ENCODE assay signal across 11 cellular contexts in genomic region chr22:37842015-37842793, GRCh38. TPM values are rescaled to one million over a fixed set of nuclear protein-coding genes. Genes with fewer than 3 reads are reported as not detected.
DNase-seq lines count a peak whose midpoint lies in the region; ATAC-seq, FAIRE-seq and TF ChIP-seq lines count a peak whose summit lies in the region.
"Had no signal": no experiment of that assay in that cellular context is flagged by ENCODE, and none has a peak within 500 bp of the region (broad histone marks: within the 10 kb centered on the region; RNA-seq: fewer than 3 reads in every experiment).

No MANE protein-coding gene starts in this region.

- H3K27ac Mint-ChIP-seq in Caco-2 (ENCODE audit: unreplicated experiment) (no peak overlapping the region), nephron progenitor cell (no peak overlapping the region)

- no peak overlapping the region for H3K9ac ChIP-seq in MM.1S (ENCODE audit: low read length)
- no peak overlapping the region for H3K9ac ChIP-seq in K562 (ENCODE audit: insufficient read depth in 1 of 2, low read depth in 2 of 2, low read length in 2 of 2)

- no peak for TF ChIP-seq EP300 in K562 (IDR thresholded peaks at IDR 0.05; ENCODE audit: low read length)

- intact Hi-C loops in Caco-2 (cut with micrococcal nuclease; ENCODE audit: unreplicated experiment) = no loop called here
- intact Hi-C loops in K562 (cut with micrococcal nuclease) = no loop called here
- intact Hi-C loops in lower lobe of right lung (cut with DNase I) = no loop called here

- in situ Hi-C loops in K562 (cut with MboI) = no loop called here

- CTCF ChIA-PET in Caco-2 (lab: Charles Lee) = no interaction called here
- CTCF ChIA-PET in K562 (lab: Yijun Ruan, JAX; ENCODE audit: low intra/inter-chr PET ratio) = no interaction called here

- no peaks in the 10 kb centered on the region for H3K9me2 ChIP-seq in MM.1S (replicated peaks; ENCODE audit: insufficient read depth, low read length)

- no peak for TF ChIP-seq POLR2A in K562 (conservative IDR thresholded peaks at IDR 0.05)

- H3K4me3 ChIP-seq in Caco-2 (ENCODE audit: low read depth, low read length) (no peak overlapping the region), MM.1S (ENCODE audit: low read length) (no peak overlapping the region), K562 (peak overlapping the region; percentile 77; the same call in 1 of the 2 replicates), lower lobe of right lung (no peak overlapping the region)

- H3K4me1 Mint-ChIP-seq in Caco-2 (ENCODE audit: low read depth, unreplicated experiment) (no peaks in the 10 kb centered on the region), nephron progenitor cell (peaks cover 10% of the 10 kb centered on the region)

- 75% methylated on average over 9 of the region's 10 CpGs for WGBS in K562 (ENCODE audit: insufficient coverage, low coverage, missing lambda C conversion rate)

- peaks cover 12% of the 10 kb centered on the region; the same call in 1 of the 2 replicates for H3F3A ChIP-seq in MM.1S (ENCODE audit: insufficient read depth, low read length)

- no peak overlapping the region for H3K27ac ChIP-seq in MM.1S (ENCODE audit: low read length)
- 0 out of 3 replicates have a peak overlapping the region, but pooled peaks have one; percentile 28 for H3K27ac ChIP-seq in K562 (ENCODE audit: extremely low read depth, low read depth, low read length)
- H3K27ac ChIP-seq in lower lobe of right lung = no peak overlapping the region

- H3K79me2 ChIP-seq in MM.1S (ENCODE audit: low read length) (peaks cover 26% of the 10 kb centered on the region), K562 (ENCODE audit: control insufficient read depth, insufficient read depth, low read length) (peaks cover 21% of the 10 kb centered on the region)

- H3K36me3 ChIP-seq in Caco-2 (ENCODE audit: control insufficient read depth, insufficient read depth, low read length) = no peaks in the 10 kb centered on the region
- no peaks in the 10 kb centered on the region for H3K36me3 ChIP-seq in MM.1S (replicated peaks; ENCODE audit: insufficient read depth, low read length)
- H3K36me3 ChIP-seq in K562 (ENCODE audit: control insufficient read depth, insufficient read depth, low read length) = peaks cover 30% of the 10 kb centered on the region; the same call in 2 of the 3 replicates
- peaks cover 30% of the 10 kb centered on the region for H3K36me3 ChIP-seq in lower lobe of right lung

- H3K9me3 Mint-ChIP-seq in Caco-2 (ENCODE audit: unreplicated experiment) (no peaks in the 10 kb centered on the region), nephron progenitor cell (peaks cover 21% of the 10 kb centered on the region)

- no peaks in the 10 kb centered on the region for H3K9me1 ChIP-seq in K562 (ENCODE audit: control insufficient read depth, insufficient read depth, low read length)

- no peak for TF ChIP-seq RAD21 in K562 (CRISPR knock-in tag; conservative IDR thresholded peaks at IDR 0.05 in 1 of 2, IDR thresholded peaks at IDR 0.05 in 1 of 2)

- no peaks in the 10 kb centered on the region for H4K20me1 ChIP-seq in MM.1S (ENCODE audit: insufficient read depth, low read length)
- H4K20me1 ChIP-seq in K562 (replicated peaks; ENCODE audit: control insufficient read depth, insufficient read depth, low read length) = no peaks in the 10 kb centered on the region

- POLR2A ChIA-PET in Caco-2 (lab: Charles Lee) (no interaction called here), K562 (lab: Yijun Ruan, JAX) (interaction anchor here (0.6 kb wide), 1 partner anchor 136 kb away, joined by 3 read pairs; no protein-coding TSS in a partner anchor)

- DNase-seq in Caco-2 (no peak), MM.1S (no peak), K562 (ENCODE audit: extremely low read depth in 1 of 4, low spot score in 3 of 4) (peak in 1 of 4 experiments; percentile 16), nephron progenitor cell (no peak), COLO668 (lab: John Stamatoyannopoulos, UW; ENCODE audit: unreplicated experiment) (no peak), lower lobe of right lung (no peak)
- DNase-seq: activated CD8-positive, alpha-beta memory T cell treated with anti-CD3 and anti-CD28 coated beads for 24 hours had no signal

- H3K9me3 ChIP-seq in Caco-2 (peaks cover 3% of the 10 kb centered on the region; the same call in 1 of the 2 replicates), MM.1S (replicated peaks; ENCODE audit: insufficient read depth, low read length) (no peaks in the 10 kb centered on the region), K562 (replicated peaks; ENCODE audit: control insufficient read depth, insufficient read depth, low read depth, low read length) (peaks cover 4% of the 10 kb centered on the region; the same call in 1 of the 2 replicates), lower lobe of right lung (no peaks in the 10 kb centered on the region)

- BruUV-seq in Caco-2 (replicated peaks; lab: Mats Ljungman, UMichigan) (no TSS peak), K562 (replicated peaks; lab: Mats Ljungman, UMichigan) (no TSS peak)

- H3K27me3 Mint-ChIP-seq in Caco-2 (ENCODE audit: insufficient read depth, unreplicated experiment) (no peaks in the 10 kb centered on the region), nephron progenitor cell (ENCODE audit: low read depth, poor library complexity) (peaks cover 4% of the 10 kb centered on the region)

- H3K4me1 ChIP-seq in Caco-2 (peaks cover 9% of the 10 kb centered on the region; the same call in 1 of the 2 replicates), MM.1S (ENCODE audit: low read length) (peaks cover 7% of the 10 kb centered on the region), K562 (replicated peaks in 1 of 2; ENCODE audit: control insufficient read depth in 2 of 2, insufficient read depth in 2 of 2, low read length in 2 of 2) (peaks cover 8 to 9% of the 10 kb centered on the region in 2 experiments; a peak in 3 of 5 replicates), lower lobe of right lung (peaks cover 19% of the 10 kb centered on the region)

- no peak for TF ChIP-seq CTCF in Caco-2 (IDR thresholded peaks at IDR 0.05; ENCODE audit: insufficient read depth in 1 of 2, low read depth in 1 of 2, low read length in 1 of 2, severe bottlenecking in 1 of 2, unreplicated experiment in 1 of 2)
- TF ChIP-seq CTCF in MM.1S (IDR thresholded peaks at IDR 0.05; ENCODE audit: low read length) = no peak
- no peak for TF ChIP-seq CTCF in K562 (IDR thresholded peaks at IDR 0.05 in 2 of 3, conservative IDR thresholded peaks at IDR 0.05 in 1 of 3; ENCODE audit: insufficient read depth in 2 of 3, low read depth in 1 of 3, low read length in 3 of 3)
- no peak for TF ChIP-seq CTCF in nephron progenitor cell (IDR thresholded peaks at IDR 0.05)
- no peak for TF ChIP-seq CTCF in lower lobe of right lung (IDR thresholded peaks at IDR 0.05)

- peak overlapping the region; percentile 87; the same call in 1 of the 2 replicates for H3K4me2 ChIP-seq in MM.1S (ENCODE audit: low read depth, low read length)
- peak overlapping the region; percentile 88 for H3K4me2 ChIP-seq in K562 (ENCODE audit: insufficient read depth, low read length)

- no peaks in the 10 kb centered on the region for H3K27me3 ChIP-seq in Caco-2 (replicated peaks; ENCODE audit: control insufficient read depth, insufficient read depth, low read length)
- no peaks in the 10 kb centered on the region for H3K27me3 ChIP-seq in MM.1S (replicated peaks; ENCODE audit: insufficient read depth, low read length)
- H3K27me3 ChIP-seq in K562 (ENCODE audit: control insufficient read depth in 2 of 2, insufficient read depth in 2 of 2, low read length in 2 of 2) = no peaks in the 10 kb centered on the region
- no peaks in the 10 kb centered on the region for H3K27me3 ChIP-seq in lower lobe of right lung (ENCODE audit: low read depth)

- H3K4me3 Mint-ChIP-seq in Caco-2 (ENCODE audit: unreplicated experiment) (peak overlapping the region; percentile 79), nephron progenitor cell (peak overlapping the region; percentile 77)

- no peak for FAIRE-seq in K562 (lab: Jason Lieb, UNC)
- FAIRE-seq: colon had no signal

- no peak overlapping the region for H2AFZ ChIP-seq in MM.1S (ENCODE audit: low read length)
- H2AFZ ChIP-seq in K562 (ENCODE audit: low read depth, low read length) = no peak overlapping the region

- H3K36me3 Mint-ChIP-seq in Caco-2 (ENCODE audit: insufficient read depth, unreplicated experiment) (peaks cover 17% of the 10 kb centered on the region), nephron progenitor cell (ENCODE audit: low read depth) (peaks cover 29% of the 10 kb centered on the region)

- ATAC-seq in K562 = no peak
- no peak for ATAC-seq in lower lobe of right lung
- ATAC-seq in GM18498 (IDR thresholded peaks at IDR 0.05; ENCODE audit: unreplicated experiment) = no peak
- no peak for ATAC-seq in HG03457 (IDR thresholded peaks at IDR 0.05; ENCODE audit: unreplicated experiment)

RNA-seq across cellular contexts. Expression of gene ANKRD54, which starts 1.9 kb away (rescaled TPM):
- total RNA-seq in Caco-2 (2022) = 19.3 and 19.4 TPM in 2 replicates
- 21.8 and 45.7 TPM in 2 replicates for total RNA-seq in K562 (2011; cell fraction: chromatin; rRNA removed; ENCODE audit: low replicate concordance)
- total RNA-seq in K562 (2011; cell fraction: nucleolus; rRNA removed) = 36.7 and 40.0 TPM in 2 replicates
- total RNA-seq in K562 (2011; cell fraction: nucleoplasm; rRNA removed) = 35.6 and 41.5 TPM in 2 replicates
- total RNA-seq in K562 (2014; rRNA removed) = 22.9 and 27.5 TPM in 2 replicates
- total RNA-seq in K562 (2014; rRNA removed; fragmentation: Illumina TruSeq; extraction: Trizol) = 8.8 and 11.5 TPM in 2 replicates
- 16.1 and 17.0 TPM in 2 replicates for total RNA-seq in K562 (2015; rRNA removed; fragmentation: Illumina TruSeq; extraction: Trizol)
- 23.6 and 24.3 TPM in 2 replicates for total RNA-seq in K562 (2021)
- 14.5 and 21.8 TPM in 2 replicates for polyA plus RNA-seq in K562 (2011; rRNA removed)
- polyA plus RNA-seq in K562 (2011; cell fraction: cytosol; rRNA removed) = 21.8 and 41.2 TPM in 2 replicates
- polyA plus RNA-seq in K562 (2011; cell fraction: nucleus; rRNA removed) = 56.1 and 59.2 TPM in 2 replicates
- 16.4 and 21.6 TPM in 2 replicates for polyA plus RNA-seq in K562 (2012)
- polyA plus RNA-seq in K562 (2014; fragmentation: Illumina TruSeq; extraction: Trizol) = 17.5 and 21.6 TPM in 2 replicates
- polyA plus RNA-seq in K562 (2014; fragmentation: Nextera tagmentation; extraction: Ambion mirVana) = 10 to 100 TPM in 1 of 2 experiments, 1 to 10 TPM in 1; 5.9 to 11.6 TPM
- 22.4 and 24.6 TPM in 2 replicates for polyA plus RNA-seq in K562 (2014; rRNA removed)
- polyA minus RNA-seq in K562 (2011; rRNA and poly(A)+ RNA removed) = 5.2 and 12.7 TPM in 2 replicates
- 9.3 and 11.3 TPM in 2 replicates for polyA minus RNA-seq in K562 (2011; cell fraction: cytosol; rRNA and poly(A)+ RNA removed)
- polyA minus RNA-seq in K562 (2011; cell fraction: nucleus; rRNA and poly(A)+ RNA removed) = 10.1 and 12.6 TPM in 2 replicates
- total RNA-seq in lower lobe of right lung = 18.3 TPM

RNA-seq across cellular contexts. Expression of gene EIF3L, which starts 7.0 kb away (rescaled TPM):
- total RNA-seq in Caco-2 (2022) = 524 and 554 TPM in 2 replicates
- total RNA-seq in K562 (2011; cell fraction: chromatin; rRNA removed; ENCODE audit: low replicate concordance) = 160 and 200 TPM in 2 replicates
- 170 and 183 TPM in 2 replicates for total RNA-seq in K562 (2011; cell fraction: nucleolus; rRNA removed)
- 181 and 259 TPM in 2 replicates for total RNA-seq in K562 (2011; cell fraction: nucleoplasm; rRNA removed)
- total RNA-seq in K562 (2014; rRNA removed) = 282 and 295 TPM in 2 replicates
- total RNA-seq in K562 (2014; rRNA removed; fragmentation: Illumina TruSeq; extraction: Trizol) = 347 and 353 TPM in 2 replicates
- 306 and 312 TPM in 2 replicates for total RNA-seq in K562 (2015; rRNA removed; fragmentation: Illumina TruSeq; extraction: Trizol)
- total RNA-seq in K562 (2021) = 402 and 426 TPM in 2 replicates
- polyA plus RNA-seq in K562 (2011; rRNA removed) = 699 and 703 TPM in 2 replicates
- polyA plus RNA-seq in K562 (2011; cell fraction: cytosol; rRNA removed) = 552 and 733 TPM in 2 replicates
- polyA plus RNA-seq in K562 (2011; cell fraction: nucleus; rRNA removed) = 176 and 282 TPM in 2 replicates
- polyA plus RNA-seq in K562 (2012) = 544 and 794 TPM in 2 replicates
- polyA plus RNA-seq in K562 (2014; fragmentation: Illumina TruSeq; extraction: Trizol) = 395 and 506 TPM in 2 replicates
- polyA plus RNA-seq in K562 (2014; fragmentation: Nextera tagmentation; extraction: Ambion mirVana) = 100 to 1,000 TPM; 368 to 462 TPM
- 257 and 313 TPM in 2 replicates for polyA plus RNA-seq in K562 (2014; rRNA removed)
- 964 and 1,011 TPM in 2 replicates for polyA minus RNA-seq in K562 (2011; rRNA and poly(A)+ RNA removed)
- 200 and 235 TPM in 2 replicates for polyA minus RNA-seq in K562 (2011; cell fraction: cytosol; rRNA and poly(A)+ RNA removed)
- polyA minus RNA-seq in K562 (2011; cell fraction: nucleus; rRNA and poly(A)+ RNA removed) = 52.8 and 107 TPM in 2 replicates
- total RNA-seq in lower lobe of right lung = 385 TPM

RNA-seq across cellular contexts. Expression of gene GALR3, which starts 19.0 kb away (rescaled TPM):
- total RNA-seq in Caco-2 (2022) (0.27 TPM in 1 of 2 replicates, not detected in the other), K562 (2014; rRNA removed) (0.24 TPM in 1 of 2 replicates, not detected in the other), K562 (2014; rRNA removed; fragmentation: Illumina TruSeq; extraction: Trizol) (not detected in 2 replicates), K562 (2015; rRNA removed; fragmentation: Illumina TruSeq; extraction: Trizol) (not detected in 2 replicates), K562 (2021) (0.13 and 0.31 TPM in 2 replicates), lower lobe of right lung (not detected)
- total RNA-seq in K562 (2011; cell fraction: chromatin; rRNA removed; ENCODE audit: low replicate concordance) = 0.44 TPM in 1 of 2 replicates, not detected in the other
- total RNA-seq in K562 (2011; cell fraction: nucleolus; rRNA removed) = 0.33 and 0.53 TPM in 2 replicates
- 0.69 TPM in 1 of 2 replicates, not detected in the other for total RNA-seq in K562 (2011; cell fraction: nucleoplasm; rRNA removed)
- polyA plus RNA-seq in K562 (2011; rRNA removed) (0.11 TPM in 1 of 2 replicates, not detected in the other), K562 (2014; fragmentation: Illumina TruSeq; extraction: Trizol) (not detected in 2 replicates), K562 (2014; fragmentation: Nextera tagmentation; extraction: Ambion mirVana) (not detected), K562 (2014; rRNA removed) (not detected in 2 replicates)
- polyA plus RNA-seq in K562 (2011; cell fraction: cytosol; rRNA removed) = 0.07 TPM in 1 of 2 replicates, not detected in the other
- polyA plus RNA-seq in K562 (2011; cell fraction: nucleus; rRNA removed) = 0.33 and 0.38 TPM in 2 replicates
- polyA plus RNA-seq in K562 (2012) = 0.28 TPM in 1 of 2 replicates, not detected in the other
- polyA minus RNA-seq in K562 (2011; rRNA and poly(A)+ RNA removed) = not detected in 2 replicates
- not detected in 2 replicates for polyA minus RNA-seq in K562 (2011; cell fraction: cytosol; rRNA and poly(A)+ RNA removed)
- 0.27 TPM in 1 of 2 replicates, not detected in the other for polyA minus RNA-seq in K562 (2011; cell fraction: nucleus; rRNA and poly(A)+ RNA removed)
- total RNA-seq: subcutaneous adipose tissue had no signal

RNA-seq across cellular contexts. Expression of gene GCAT, which starts 34.5 kb away (rescaled TPM):
- total RNA-seq in Caco-2 (2022) (24.4 and 24.8 TPM in 2 replicates), K562 (2014; rRNA removed) (69.9 and 81.1 TPM in 2 replicates), K562 (2014; rRNA removed; fragmentation: Illumina TruSeq; extraction: Trizol) (9.3 and 13.6 TPM in 2 replicates), K562 (2015; rRNA removed; fragmentation: Illumina TruSeq; extraction: Trizol) (26.4 TPM in 2 replicates), K562 (2021) (61.7 and 63.4 TPM in 2 replicates), lower lobe of right lung (7.1 TPM)
- 16.0 and 39.6 TPM in 2 replicates for total RNA-seq in K562 (2011; cell fraction: chromatin; rRNA removed; ENCODE audit: low replicate concordance)
- 46.5 and 53.8 TPM in 2 replicates for total RNA-seq in K562 (2011; cell fraction: nucleolus; rRNA removed)
- total RNA-seq in K562 (2011; cell fraction: nucleoplasm; rRNA removed) = 23.7 and 29.9 TPM in 2 replicates
- polyA plus RNA-seq in K562 (2011; rRNA removed) (21.1 and 31.0 TPM in 2 replicates), K562 (2014; fragmentation: Illumina TruSeq; extraction: Trizol) (31.8 and 50.7 TPM in 2 replicates), K562 (2014; fragmentation: Nextera tagmentation; extraction: Ambion mirVana) (1 to 10 TPM; 1.9 to 5.3 TPM), K562 (2014; rRNA removed) (57.7 and 57.8 TPM in 2 replicates)
- polyA plus RNA-seq in K562 (2011; cell fraction: cytosol; rRNA removed) = 32.3 and 62.2 TPM in 2 replicates
- 68.1 and 71.9 TPM in 2 replicates for polyA plus RNA-seq in K562 (2011; cell fraction: nucleus; rRNA removed)
- polyA plus RNA-seq in K562 (2012) = 31.0 and 75.8 TPM in 2 replicates
- polyA minus RNA-seq in K562 (2011; rRNA and poly(A)+ RNA removed) = 6.5 and 8.8 TPM in 2 replicates
- 29.9 and 31.5 TPM in 2 replicates for polyA minus RNA-seq in K562 (2011; cell fraction: cytosol; rRNA and poly(A)+ RNA removed)
- polyA minus RNA-seq in K562 (2011; cell fraction: nucleus; rRNA and poly(A)+ RNA removed) = 15.6 and 25.7 TPM in 2 replicates
